ENCODE assay signal across 8 cellular contexts in the genomic region with DNA sequence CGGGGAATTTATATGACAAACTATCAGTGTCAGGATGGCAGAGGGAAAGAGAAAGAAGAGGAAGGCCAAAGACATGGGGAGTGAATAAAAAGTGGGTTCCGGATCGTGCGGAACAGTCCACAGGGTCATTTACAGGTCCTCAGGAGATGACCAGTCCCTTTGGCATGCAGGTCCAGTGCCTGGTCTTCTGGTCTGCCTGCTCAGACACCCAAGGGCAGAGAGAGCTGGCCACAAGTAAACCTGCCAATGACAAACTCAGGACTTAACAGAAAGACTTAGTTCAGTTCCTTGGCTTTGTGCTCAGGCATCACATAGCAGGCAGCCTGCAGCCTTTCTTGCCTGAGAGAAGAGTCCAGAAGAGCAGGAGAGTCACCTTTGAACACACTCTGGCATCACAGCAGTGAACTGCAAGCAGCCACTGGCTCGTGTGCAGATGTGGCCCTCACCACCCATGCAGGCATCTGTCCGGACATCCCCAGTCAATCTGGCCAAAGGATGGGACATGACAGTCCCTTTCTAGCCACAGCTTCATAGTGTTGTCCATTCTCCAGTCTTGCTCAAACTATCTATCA. TPM values are rescaled to one million over a fixed set of nuclear protein-coding genes. Genes with fewer than 3 reads are reported as not detected.
DNase-seq lines count a peak whose midpoint lies in the region; ATAC-seq and TF ChIP-seq lines count a peak whose summit lies in the region.

No MANE protein-coding gene starts in this region.

- 68% methylated on average over 5 of the region's 6 CpGs for WGBS in esophagus muscularis mucosa

- H3K27ac ChIP-seq in esophagus muscularis mucosa (replicated peaks in 1 of 4): peak overlapping the region; percentile 51 to 62 (median 58)

- no peak for TF ChIP-seq EP300 in esophagus muscularis mucosa (IDR thresholded peaks at IDR 0.05)

- H3K36me3 Mint-ChIP-seq in nephron progenitor cell (ENCODE audit: low read depth): peaks cover 32% of the 10 kb centered on the region

- no peak for ATAC-seq in GM21390 (IDR thresholded peaks at IDR 0.05; ENCODE audit: unreplicated experiment)
- no peak for ATAC-seq in GM19455 (IDR thresholded peaks at IDR 0.05; ENCODE audit: unreplicated experiment)

- H3K4me3 Mint-ChIP-seq in nephron progenitor cell: peak overlapping the region; percentile 25

- TF ChIP-seq CTCF in GM12865 (IDR thresholded peaks at IDR 0.05; ENCODE audit: insufficient read depth, low read depth, low read length, missing control alignments): no peak
- no peak for TF ChIP-seq CTCF in esophagus muscularis mucosa (IDR thresholded peaks at IDR 0.05)
- no peak for TF ChIP-seq CTCF in nephron progenitor cell (IDR thresholded peaks at IDR 0.05)

- TF ChIP-seq POLR2A in esophagus muscularis mucosa (IDR thresholded peaks at IDR 0.05; ENCODE audit: low read depth): no peak

- peaks cover 47% of the 10 kb centered on the region for H3K4me1 Mint-ChIP-seq in nephron progenitor cell

- DNase-seq in GM12865 (ENCODE audit: low read depth) (peak; percentile 25), SW480 (ENCODE audit: low spot score) (peak; percentile 70), esophagus muscularis mucosa (ENCODE audit: extremely low spot score) (no peak), nephron progenitor cell (peak; percentile 82), SKM-1 treated with dmso at 0.1 percent for 144 hours (lab: John Stamatoyannopoulos, UW; ENCODE audit: unreplicated experiment) (no peak)
- no peak for DNase-seq in activated CD4-positive, alpha-beta T cell treated with anti-CD3 and anti-CD28 coated beads, Interleukin-2, amount 50 U/mL, for 4 hours

- H3K9me3 ChIP-seq in esophagus muscularis mucosa: no peaks in the 10 kb centered on the region

- intact Hi-C loops in esophagus muscularis mucosa (cut with DNase I): no loop called here

- peaks cover 57 to 72% (median 66%) of the 10 kb centered on the region in 4 donors for H3K4me1 ChIP-seq in esophagus muscularis mucosa

- no peaks in the 10 kb centered on the region for H3K27me3 Mint-ChIP-seq in nephron progenitor cell (ENCODE audit: low read depth, poor library complexity)

- H3K36me3 ChIP-seq in esophagus muscularis mucosa: peaks cover 32 to 55% (median 46%) of the 10 kb centered on the region in 4 donors

- no peaks in the 10 kb centered on the region for H3K9me3 Mint-ChIP-seq in nephron progenitor cell

- peak overlapping the region; percentile 92 for H3K27ac Mint-ChIP-seq in nephron progenitor cell

- no peaks in the 10 kb centered on the region for H3K27me3 ChIP-seq in esophagus muscularis mucosa

- H3K4me3 ChIP-seq in GM12865 (ENCODE audit: low read depth, low read length) (no peak overlapping the region), esophagus muscularis mucosa (no peak overlapping the region)

RNA-seq across cellular contexts. Expression of a gene that starts 14.0 kb away (rescaled TPM):
- total RNA-seq in esophagus muscularis mucosa: 10 to 100 TPM; 42.8 to 72.0 (median 55.3) TPM

RNA-seq across cellular contexts. Expression of a gene that starts 14.2 kb away (rescaled TPM):
- 100 to 1,000 TPM in 1 of 4 donors, 10 to 100 TPM in 3; 76.4 to 101 (median 92.5) TPM for total RNA-seq in esophagus muscularis mucosa

RNA-seq across cellular contexts. Expression of a gene that starts 43.2 kb away (rescaled TPM):
- 100 to 1,000 TPM in 1 of 4 donors, 10 to 100 TPM in 3; 85.0 to 110 (median 92.2) TPM for total RNA-seq in esophagus muscularis mucosa

RNA-seq across cellular contexts. Expression of a gene that starts 53.5 kb away (rescaled TPM):
- total RNA-seq in esophagus muscularis mucosa: 100 to 1,000 TPM in 2 of 4 donors, 10 to 100 TPM in 2; 73.7 to 106 (median 90.8) TPM

Comparison
In these comparisons a context has a peak if more than half of its experiments do, and no peak if none do; other contexts are left out.
1. DNase-seq: peak in GM12865 (single experiment), SW480 (single experiment) and nephron progenitor cell (single experiment); none in esophagus muscularis mucosa (single experiment), SKM-1 treated with dmso at 0.1 percent for 144 hours (single experiment) and activated CD4-positive, alpha-beta T cell treated with anti-CD3 and anti-CD28 coated beads, Interleukin-2, amount 50 U/mL, for 4 hours (0 of 2).